21 cellular contexts compared by ENCODE assay signal in the genomic region with DNA sequence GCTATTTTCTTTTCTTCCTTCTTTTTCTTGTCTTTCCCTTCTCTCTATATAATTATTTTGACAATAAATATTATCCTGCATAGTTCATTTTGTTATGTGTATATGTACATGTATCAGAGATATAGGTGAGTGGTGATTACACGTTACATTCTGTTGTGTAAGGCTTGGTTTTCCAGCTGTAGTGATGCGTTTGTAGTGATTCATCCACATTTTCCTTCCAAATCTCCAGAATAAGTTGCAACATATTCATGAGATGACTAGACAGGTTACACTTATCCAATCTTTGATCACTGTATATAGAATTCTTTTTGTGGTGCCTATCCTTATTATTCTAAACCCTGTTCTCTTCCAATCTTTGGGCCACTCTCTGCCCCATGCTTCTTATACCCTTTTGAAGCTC.
DNase-seq lines count a peak whose midpoint lies in the region; FAIRE-seq and TF ChIP-seq lines count a peak whose summit lies in the region.
"Had no signal": no experiment of that assay in that cellular context is flagged by ENCODE, and none has a peak within 500 bp of the region (broad histone marks: within the 10 kb centered on the region; RNA-seq: fewer than 3 reads in every experiment).

No MANE protein-coding gene starts in this region.

- no peaks in the 10 kb centered on the region for H4K20me1 ChIP-seq in astrocyte (ENCODE audit: insufficient read depth, low read length)

- no peak for FAIRE-seq in astrocyte (lab: Jason Lieb, UNC)
- FAIRE-seq: GM12878, GM19239, K562 had no signal

- no peak overlapping the region for H3K27ac Mint-ChIP-seq in astrocyte (ENCODE audit: unreplicated experiment)
- H3K27ac Mint-ChIP-seq: CD4-positive, alpha-beta memory T cell had no signal

- H3K4me3 ChIP-seq in astrocyte (ENCODE audit: insufficient read depth, low read depth, low read length) (no peak overlapping the region), fibroblast of the aortic adventitia (ENCODE audit: low read depth, low read length) (no peak overlapping the region)
- H3K4me3 ChIP-seq: GM12878, K562, SK-N-MC had no signal

- no peak for TF ChIP-seq CTCF in astrocyte (IDR thresholded peaks at IDR 0.05; ENCODE audit: insufficient read depth, low read depth, low read length)
- no peak for TF ChIP-seq CTCF in fibroblast of the aortic adventitia (IDR thresholded peaks at IDR 0.05; ENCODE audit: insufficient read depth, low read length)

- no peaks in the 10 kb centered on the region for H3K9me3 Mint-ChIP-seq in astrocyte (ENCODE audit: unreplicated experiment)

- H3K27me3 ChIP-seq in astrocyte (ENCODE audit: insufficient read depth, low read length): no peaks in the 10 kb centered on the region
- H3K27me3 ChIP-seq: BE2C had no signal

- H3K4me2 ChIP-seq in astrocyte (ENCODE audit: low read length): no peak overlapping the region

- peak; percentile 2 for DNase-seq in AG08395 (ENCODE audit: low spot score)
- peak; percentile 3 for DNase-seq in NCI-H460 (ENCODE audit: extremely low read depth, low read depth)
- DNase-seq in astrocyte (ENCODE audit: low read depth): peak; percentile 64
- peak; percentile 0 for DNase-seq in fibroblast of the aortic adventitia (ENCODE audit: low read depth)
- DNase-seq in middle frontal gyrus (ENCODE audit: extremely low spot score, low spot score): no peak
- no peak for DNase-seq in pons (ENCODE audit: low spot score)
- no peak for DNase-seq in C1 segment of cervical spinal cord (lab: John Stamatoyannopoulos, UW)
- no peak for DNase-seq in GDM1 (lab: John Stamatoyannopoulos, UW)
- DNase-seq: 8988T; BE2C; CD4-positive, alpha-beta memory T cell; DMS153; NCI-H1417; NCI-H187; NCI-H2107; NCI-H524; NCI-H82 had no signal

- H3K36me3 ChIP-seq in astrocyte (ENCODE audit: insufficient read depth, low read length): no peaks in the 10 kb centered on the region
- H3K36me3 ChIP-seq: BE2C had no signal

- no peak overlapping the region for H3K4me3 Mint-ChIP-seq in astrocyte (ENCODE audit: unreplicated experiment)
- H3K4me3 Mint-ChIP-seq: CD4-positive, alpha-beta memory T cell had no signal

- H3K4me1 Mint-ChIP-seq in astrocyte (ENCODE audit: low read depth, unreplicated experiment): peaks cover 22% of the 10 kb centered on the region
- H3K4me1 Mint-ChIP-seq: CD4-positive, alpha-beta memory T cell had no signal

- H3K79me2 ChIP-seq in astrocyte (ENCODE audit: insufficient read depth, low read length): no peaks in the 10 kb centered on the region

- no peaks in the 10 kb centered on the region for H3K36me3 Mint-ChIP-seq in astrocyte (ENCODE audit: low read depth, unreplicated experiment)
- H3K36me3 Mint-ChIP-seq: CD4-positive, alpha-beta memory T cell had no signal

- no peaks in the 10 kb centered on the region for H3K27me3 Mint-ChIP-seq in astrocyte (ENCODE audit: low read depth, unreplicated experiment)
- H3K27me3 Mint-ChIP-seq: CD4-positive, alpha-beta memory T cell had no signal

- no peak overlapping the region for H3K27ac ChIP-seq in astrocyte (ENCODE audit: low read depth, low read length)
- H3K27ac ChIP-seq: SK-N-MC had no signal

- no peaks in the 10 kb centered on the region for H3K4me1 ChIP-seq in astrocyte (ENCODE audit: insufficient read depth, low read length)

- H3K9ac ChIP-seq in astrocyte (ENCODE audit: low read length): no peak overlapping the region

- H3K9me3 ChIP-seq in astrocyte (ENCODE audit: insufficient read depth, low read depth, low read length): no peaks in the 10 kb centered on the region
- H3K9me3 ChIP-seq: BE2C had no signal

- no peak overlapping the region for H2AFZ ChIP-seq in astrocyte (ENCODE audit: low read depth, low read length)

Comparison
In these comparisons a context has a peak if more than half of its experiments do, and no peak if none do; other contexts are left out.
1. DNase-seq: peak in AG08395 (single experiment), NCI-H460 (single experiment), astrocyte (single experiment) and fibroblast of the aortic adventitia (single experiment); none in middle frontal gyrus (single experiment), pons (single experiment), C1 segment of cervical spinal cord (0 of 14) and GDM1 (single experiment).